27 cellular contexts compared by ENCODE assay signal in the genomic region with DNA sequence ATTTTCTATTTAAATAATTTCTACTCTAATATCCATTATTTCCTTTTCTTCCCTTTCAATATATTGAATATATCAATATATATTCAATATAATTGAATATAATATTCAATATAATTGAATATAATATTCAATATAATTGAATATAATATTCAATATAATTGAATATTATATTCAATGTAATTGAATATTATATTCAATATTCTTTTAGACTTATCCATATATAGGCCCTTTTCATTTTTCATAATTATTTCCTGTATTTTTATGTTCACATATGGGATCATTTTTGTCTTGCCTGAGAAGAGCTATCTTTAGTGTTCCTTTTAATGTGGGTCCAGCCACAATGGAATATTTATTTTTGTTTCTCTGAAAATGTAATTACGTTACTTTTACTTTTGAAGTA.
"Had no signal": no experiment of that assay in that cellular context is flagged by ENCODE, and none has a peak within 500 bp of the region (broad histone marks: within the 10 kb centered on the region; RNA-seq: fewer than 3 reads in every experiment).

No MANE protein-coding gene starts in this region.

- H3K27me3 ChIP-seq: adrenal gland, body of pancreas, colonic mucosa, esophagus squamous epithelium had no signal

- H3K27ac ChIP-seq: adrenal gland, body of pancreas, colonic mucosa, esophagus squamous epithelium, WERI-Rb-1 had no signal

- H3K4me1 ChIP-seq: adrenal gland, body of pancreas, colonic mucosa, esophagus squamous epithelium had no signal

- H3K9me3 ChIP-seq: adrenal gland, body of pancreas, colonic mucosa, esophagus squamous epithelium had no signal

- H3K4me3 ChIP-seq: adrenal gland, body of pancreas, colonic mucosa, esophagus squamous epithelium had no signal

- H3K36me3 ChIP-seq: adrenal gland, colonic mucosa, esophagus squamous epithelium, WERI-Rb-1 had no signal

- ATAC-seq: activated CD4-positive, alpha-beta T cell treated with anti-CD3 and anti-CD28 coated beads for 36 hours; activated CD8-positive, alpha-beta memory T cell treated with anti-CD3 and anti-CD28 coated beads, Interleukin-2, amount 10 ng/mL, durations not matched to agents 7 days and 5 days; activated CD8-positive, alpha-beta T cell treated with anti-CD3 and anti-CD28 coated beads, Interleukin-2, amount 10 ng/mL, durations not matched to agents 7 days and 5 days; activated naive CD8-positive, alpha-beta T cell treated with anti-CD3 and anti-CD28 coated beads, Interleukin-2, amount 50 U/mL, for 24 hours; body of pancreas had no signal

- DNase-seq: activated CD4-positive, alpha-beta memory T cell treated with anti-CD3 and anti-CD28 coated beads for 36 hours; activated CD4-positive, alpha-beta T cell treated with anti-CD3 and anti-CD28 coated beads for 36 hours; activated CD4-positive, alpha-beta T cell treated with anti-CD3 and anti-CD28 coated beads, Interleukin-2, amount 10 ng/mL, durations not matched to agents 24 days and 14 days; activated CD4-positive, CD25-positive, alpha-beta regulatory T cell; activated CD4-positive, CD25-positive, alpha-beta regulatory T cell treated with anti-CD3 and anti-CD28 coated beads, Interleukin-2, amount 50 U/mL, for 72 hours; activated CD8-positive, alpha-beta memory T cell treated with anti-CD3 and anti-CD28 coated beads, Interleukin-2, amount 10 ng/mL, durations not matched to agents 7 days and 5 days; activated CD8-positive, alpha-beta memory T cell treated with anti-CD3 and anti-CD28 coated beads, Interleukin-2, amount 50 U/mL, for 4 hours; activated CD8-positive, alpha-beta T cell treated with anti-CD3 and anti-CD28 coated beads, Interleukin-2, amount 10 ng/mL, durations not matched to agents 7 days and 5 days; activated effector memory CD4-positive, alpha-beta T cell treated with anti-CD3 and anti-CD28 coated beads, Interleukin-2, amount 50 U/mL, for 16 hours; activated naive CD4-positive, alpha-beta T cell treated with anti-CD3 and anti-CD28 coated beads for 36 hours; activated naive CD8-positive, alpha-beta T cell treated with anti-CD3 and anti-CD28 coated beads for 36 hours; activated naive CD8-positive, alpha-beta T cell treated with anti-CD3 and anti-CD28 coated beads, Interleukin-2, amount 50 U/mL, for 24 hours; activated T-cell treated with anti-CD3 and anti-CD28 coated beads, Interleukin-2, amount 50 U/mL, for 1 hour; activated T-cell treated with anti-CD3 and anti-CD28 coated beads, Interleukin-2, amount 50 U/mL, for 48 hours; adrenal gland; amygdala; aorta; body of pancreas; caudate nucleus; colonic mucosa; effector CD8-positive, alpha-beta T cell; endodermal cell; esophagus squamous epithelium; foreskin melanocyte; head of caudate nucleus; T-helper 2 cell; WERI-Rb-1 had no signal
